8 cellular contexts compared by ENCODE assay signal in genomic region chr12:47717443-47718193, GRCh38. TPM values are rescaled to one million over a fixed set of nuclear protein-coding genes. Genes with fewer than 3 reads are reported as not detected.
DNase-seq lines count a peak whose midpoint lies in the region; ATAC-seq and TF ChIP-seq lines count a peak whose summit lies in the region.

No MANE protein-coding gene starts in this region.

- TF ChIP-seq CTCF in RWPE1 (conservative IDR thresholded peaks at IDR 0.05; ENCODE audit: low read depth) (no peak), glutamatergic neuron (IDR thresholded peaks at IDR 0.05; ENCODE audit: partially characterized antibody, unreplicated experiment) (peak; percentile 73), omental fat pad (IDR thresholded peaks at IDR 0.05) (no peak), uterus (IDR thresholded peaks at IDR 0.05) (peak; percentile 69 to 76 (median 70))

- H3K27ac ChIP-seq in RWPE1, result no peak overlapping the region
- H3K27ac ChIP-seq in adipose tissue (ENCODE audit: low read depth, low read length), result peak overlapping the region; percentile 58
- peak overlapping the region; percentile 86 to 93 for H3K27ac ChIP-seq in uterus

- H3K27me3 Mint-ChIP-seq in glutamatergic neuron (ENCODE audit: unreplicated experiment), result no peaks in the 10 kb centered on the region

- no peaks in the 10 kb centered on the region for H3K27me3 ChIP-seq in uterus

- WGBS in adipose tissue, 3 donors, result 11 to 15% (median 15%) methylated on average over 13 of the region's 13 CpGs

- TF ChIP-seq POLR2A in uterus (IDR thresholded peaks at IDR 0.05), result no peak

- intact Hi-C loops in uterus (cut with DNase I; ENCODE audit: low total_unique reads), result loop anchor here (5.0 to 10.0 kb wide), 2 partner anchors 60 to 117 kb away; no protein-coding TSS in a partner anchor

- peaks cover 3 to 5% of the 10 kb centered on the region in 2 donors for H3K4me1 ChIP-seq in uterus

- no peaks in the 10 kb centered on the region for H3K36me3 Mint-ChIP-seq in glutamatergic neuron (ENCODE audit: unreplicated experiment)

- no peaks in the 10 kb centered on the region for H3K36me3 ChIP-seq in uterus

- H3K9me3 ChIP-seq in uterus, result no peaks in the 10 kb centered on the region

- H3K27ac Mint-ChIP-seq in glutamatergic neuron (ENCODE audit: unreplicated experiment), result no peak overlapping the region

- POLR2A ChIA-PET in RWPE1 (lab: Yijun Ruan, JAX; ENCODE audit: low non-redundant PET), result no interaction called here

- H3K4me1 Mint-ChIP-seq in glutamatergic neuron (ENCODE audit: low read depth, unreplicated experiment), result peaks cover 11% of the 10 kb centered on the region

- peaks cover 5% of the 10 kb centered on the region for H3K9me3 Mint-ChIP-seq in glutamatergic neuron (ENCODE audit: unreplicated experiment)

- CTCF ChIA-PET in RWPE1 (lab: Yijun Ruan, JAX), result no interaction called here

- no peak overlapping the region for H3K4me3 Mint-ChIP-seq in glutamatergic neuron (ENCODE audit: unreplicated experiment)

- DNase-seq in ELF-1 (ENCODE audit: low read depth, low spot score) (peak; percentile 95), KG1 (lab: John Stamatoyannopoulos, UW) (peak; percentile 44), RWPE1 (ENCODE audit: low spot score) (peak; percentile 36), glutamatergic neuron (peak; percentile 86), omental fat pad (ENCODE audit: low spot score) (peak; percentile 50), uterus (peak; percentile 81 to 86)

- peak; percentile 76 for ATAC-seq in omental fat pad (ENCODE audit: low FRiP score)
- no peak for ATAC-seq in HG02870 (IDR thresholded peaks at IDR 0.05; ENCODE audit: unreplicated experiment)

- H3K4me3 ChIP-seq in uterus, result no peak overlapping the region

RNA-seq across cellular contexts. Expression of gene ENDOU, which starts 7.7 kb away (rescaled TPM):
- 1 to 10 TPM in 1 of 3 donors, under 1 TPM in 2; 0.14 to 2.0 (median 0.54) TPM for polyA plus RNA-seq in adipose tissue
- total RNA-seq in glutamatergic neuron (ENCODE audit: unreplicated experiment), result not detected
- 1 to 10 TPM; 2.1 to 2.7 (median 2.2) TPM for total RNA-seq in omental fat pad
- total RNA-seq in uterus, result under 1 TPM in 2 of 4 donors, not detected in 2; 0.28 to 0.64 TPM

RNA-seq across cellular contexts. Expression of gene RPAP3, which starts 11.8 kb away (rescaled TPM):
- polyA plus RNA-seq in adipose tissue, result 1 to 10 TPM; 5.9 to 9.2 (median 7.5) TPM
- total RNA-seq in glutamatergic neuron (ENCODE audit: unreplicated experiment) (29.5 TPM), omental fat pad (10 to 100 TPM; 10.5 to 14.2 (median 12.7) TPM), uterus (10 to 100 TPM; 16.8 to 33.6 (median 22.2) TPM)

RNA-seq across cellular contexts. Expression of gene RAPGEF3, which starts 41.1 kb away (rescaled TPM):
- 100 to 1,000 TPM in 1 of 3 donors, 10 to 100 TPM in 2; 11.6 to 239 (median 57.9) TPM for polyA plus RNA-seq in adipose tissue
- total RNA-seq in glutamatergic neuron (ENCODE audit: unreplicated experiment) (0.81 TPM), omental fat pad (100 to 1,000 TPM in 1 of 4 donors, 10 to 100 TPM in 3; 24.2 to 270 (median 59.1) TPM), uterus (100 to 1,000 TPM in 1 of 4 donors, 10 to 100 TPM in 3; 13.5 to 105 (median 48.7) TPM)

RNA-seq across cellular contexts. Expression of gene SLC48A1, which starts 55.4 kb away (rescaled TPM):
- polyA plus RNA-seq in adipose tissue, result 10 to 100 TPM in 2 of 3 donors, 1 to 10 TPM in 1; 9.8 to 21.4 (median 17.0) TPM
- total RNA-seq in glutamatergic neuron (ENCODE audit: unreplicated experiment), result 15.7 TPM
- total RNA-seq in omental fat pad, result 10 to 100 TPM; 27.6 to 50.3 (median 48.1) TPM
- total RNA-seq in uterus, result 10 to 100 TPM in 3 of 4 donors, 1 to 10 TPM in 1; 1.3 to 50.5 (median 15.4) TPM

Comparison
In these comparisons a context has a peak if more than half of its experiments do, and no peak if none do; other contexts are left out.
1. DNase-seq: peak in every context shown above with its lines; median percentile 95 in ELF-1; 86 in glutamatergic neuron; 84 in uterus; 50 in omental fat pad; 44 in KG1; 36 in RWPE1.
2. CTCF ChIP-seq: peak in glutamatergic neuron (single experiment) and uterus (4 of 4); none in RWPE1 (single experiment) and omental fat pad (0 of 3).